8 cellular contexts compared by ENCODE assay signal in the genomic region with DNA sequence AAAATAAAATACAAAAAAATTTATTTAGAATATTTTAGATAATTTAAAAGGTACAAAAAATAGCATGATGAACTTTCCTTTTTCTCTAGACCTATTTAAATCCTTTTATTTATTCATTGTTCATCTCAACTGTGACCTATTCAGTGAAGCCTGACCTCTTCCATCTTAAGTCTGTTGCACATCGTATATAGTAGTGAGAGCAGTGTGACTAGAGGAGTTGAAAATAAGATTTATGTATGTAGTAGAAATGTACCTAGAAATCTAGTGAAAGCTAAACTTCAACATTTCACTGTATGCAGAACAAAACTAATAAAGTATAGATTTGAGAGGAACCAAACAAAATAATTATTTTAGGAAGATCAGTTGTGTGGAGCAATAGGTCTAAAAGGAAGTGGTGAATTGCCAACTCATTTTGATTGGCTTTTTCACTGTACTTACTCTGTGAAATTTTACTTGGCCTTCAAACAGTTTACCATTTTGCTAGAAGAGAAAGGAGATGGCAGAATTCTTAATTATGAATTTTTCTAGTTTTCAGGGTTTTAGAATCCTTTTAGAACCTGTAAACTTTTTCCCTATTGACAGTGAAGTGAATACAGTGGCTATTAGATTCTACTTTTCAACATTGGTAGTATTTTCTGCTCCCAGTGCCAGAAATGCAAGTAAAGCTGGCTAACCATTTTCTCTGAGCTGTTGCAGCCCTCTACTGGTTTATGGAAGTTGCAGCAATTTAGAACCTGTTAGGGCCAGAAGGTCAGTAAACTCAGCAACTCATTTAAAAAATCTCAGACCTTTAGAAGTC. TPM values are rescaled to one million over a fixed set of nuclear protein-coding genes. Genes with fewer than 3 reads are reported as not detected.
DNase-seq lines count a peak whose midpoint lies in the region; ATAC-seq and TF ChIP-seq lines count a peak whose summit lies in the region.

No MANE protein-coding gene starts in this region.

- H3K9ac ChIP-seq in KMS-11, result 0 out of 2 replicates have a peak overlapping the region, but pooled peaks have one; percentile 4

- DNase-seq in DMS153 (lab: John Stamatoyannopoulos, UW) (peak; percentile 10), SHP77 treated with DMSO at 0.1 percent for 48 hours (lab: John Stamatoyannopoulos, UW) (peak; percentile 3), cerebellum (ENCODE audit: low spot score) (peak; percentile 45), left lobe of liver (ENCODE audit: low spot score) (no peak), thyroid gland (peak; percentile 30 to 33)

- H3K4me1 ChIP-seq in KMS-11 (ENCODE audit: low read depth, poor library complexity, severe bottlenecking), result peaks cover 98% of the 10 kb centered on the region
- peaks cover 47 to 73% of the 10 kb centered on the region in 2 donors for H3K4me1 ChIP-seq in thyroid gland

- H3K4me3 ChIP-seq in KMS-11 (IDR thresholded peaks at IDR 0.05; ENCODE audit: insufficient read depth, low read depth, low read length) (no peak overlapping the region), thyroid gland (replicated peaks in 1 of 3) (no peak overlapping the region)

- H3K9me3 ChIP-seq in thyroid gland, result no peaks in the 10 kb centered on the region

- intact Hi-C loops in thyroid gland (cut with DNase I), result loop anchor here (5.0 kb wide), 1 partner anchor 75 kb away; no protein-coding TSS in a partner anchor

- H4K20me1 ChIP-seq in KMS-11 (ENCODE audit: insufficient read depth), result peaks cover 54% of the 10 kb centered on the region

- H3K27me3 ChIP-seq in KMS-11 (ENCODE audit: insufficient read depth, low read depth) (no peaks in the 10 kb centered on the region), thyroid gland (no peaks in the 10 kb centered on the region)

- peak overlapping the region; percentile 46 for H3K4me2 ChIP-seq in KMS-11

- peak overlapping the region; percentile 42; the same call in 1 of the 2 replicates for H3K27ac ChIP-seq in KMS-11
- H3K27ac ChIP-seq in thyroid gland, result peak overlapping the region in 1 of 3 donors; percentile 36

- WGBS in thyroid gland, 2 donors, result 14 to 18% methylated on average over 1 of the region's 1 CpG

- H2AFZ ChIP-seq in KMS-11 (ENCODE audit: low read depth), result no peak overlapping the region

- H3K79me2 ChIP-seq in KMS-11 (ENCODE audit: insufficient read depth, low read depth), result peaks cover 100% of the 10 kb centered on the region

- TF ChIP-seq CTCF in KMS-11 (conservative IDR thresholded peaks at IDR 0.05; ENCODE audit: low read depth, low read length) (peak; percentile 65), thyroid gland (IDR thresholded peaks at IDR 0.05) (peak; percentile 9 to 83 (median 77))

- H3K36me3 ChIP-seq in KMS-11 (ENCODE audit: insufficient read depth) (0 out of 2 replicates have a peak, but pooled peaks cover 4% of the 10 kb centered on the region), thyroid gland (no peaks in the 10 kb centered on the region)

- ATAC-seq in GM19468 (IDR thresholded peaks at IDR 0.05; ENCODE audit: extremely low read depth, unreplicated experiment), result peak; percentile 14
- ATAC-seq in left lobe of liver, result peak; percentile 95
- no peak for ATAC-seq in HG02870 (IDR thresholded peaks at IDR 0.05; ENCODE audit: unreplicated experiment)

- no peak for TF ChIP-seq POLR2A in thyroid gland (IDR thresholded peaks at IDR 0.05)

RNA-seq across cellular contexts. Expression of a gene that starts 11.1 kb away (rescaled TPM):
- 102 TPM for total RNA-seq in cerebellum
- total RNA-seq in left lobe of liver, result 15.0 TPM
- total RNA-seq in thyroid gland, result 100 to 1,000 TPM in 2 of 4 donors, 10 to 100 TPM in 2; 74.6 to 155 (median 109) TPM

RNA-seq across cellular contexts. Expression of a gene that starts 45.1 kb away (rescaled TPM):
- total RNA-seq in cerebellum (80.8 TPM), left lobe of liver (151 TPM), thyroid gland (100 to 1,000 TPM; 103 to 114 (median 108) TPM)
